Comparison of ENCODE assay signal across 20 cellular contexts in the genomic region with DNA sequence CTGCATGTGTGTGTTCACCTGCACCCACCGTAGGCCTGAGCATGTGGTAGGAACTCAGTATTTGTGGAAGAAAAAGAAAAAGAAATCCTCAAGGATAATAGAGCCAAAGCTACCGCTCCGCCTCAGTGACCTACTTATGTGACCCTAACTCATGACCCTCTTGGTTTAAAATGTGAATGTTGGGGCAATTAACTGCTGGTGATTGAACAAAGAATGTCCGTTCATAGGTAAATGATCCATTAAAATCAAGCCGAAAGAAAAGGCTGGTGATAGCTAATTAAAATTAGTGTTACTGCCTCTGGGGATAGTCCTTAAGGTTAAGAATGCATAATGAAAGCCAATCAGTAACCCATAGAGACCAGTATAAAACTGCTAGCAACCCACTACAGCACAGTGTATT.
DNase-seq lines count a peak whose midpoint lies in the region; ATAC-seq and TF ChIP-seq lines count a peak whose summit lies in the region.
"Had no signal": no experiment of that assay in that cellular context is flagged by ENCODE, and none has a peak within 500 bp of the region (broad histone marks: within the 10 kb centered on the region; RNA-seq: fewer than 3 reads in every experiment).

No MANE protein-coding gene starts in this region.

- no peak for TF ChIP-seq CTCF in CD8-positive, alpha-beta T cell (IDR thresholded peaks at IDR 0.05)
- no peak for TF ChIP-seq CTCF in DOHH2 (IDR thresholded peaks at IDR 0.05; ENCODE audit: low read depth, low read length, poor library complexity, severe bottlenecking)
- no peak for TF ChIP-seq CTCF in MM.1S (IDR thresholded peaks at IDR 0.05; ENCODE audit: low read length)

- POLR2A ChIA-PET in CD8-positive, alpha-beta T cell (lab: Charles Lee), result interaction anchor here (1.0 to 1.2 kb wide), 4 partner anchors 16 to 95 kb away, joined by 3 to 5 read pairs (median 4); no protein-coding TSS in a partner anchor

- DNase-seq in CD8-positive, alpha-beta T cell, result no peak
- DNase-seq in immature natural killer cell (no peak), NCI-H2081 (lab: John Stamatoyannopoulos, UW) (no peak), MM.1S (no peak), COLO668 (lab: John Stamatoyannopoulos, UW; ENCODE audit: unreplicated experiment) (no peak)
- DNase-seq: BE2C, DND-41, GDM1, Kasumi-1, NCI-H187, NCI-H2171, NCI-H446 had no signal

- H3K9me3 Mint-ChIP-seq in CD8-positive, alpha-beta T cell, result no peaks in the 10 kb centered on the region
- H3K9me3 Mint-ChIP-seq in activated T-helper 17 cell treated with anti-CD3 and anti-CD28 coated beads, Interleukin-2, amount 50 U/mL, for 72 hours, result no peaks in the 10 kb centered on the region
- H3K9me3 Mint-ChIP-seq in immature natural killer cell, result no peaks in the 10 kb centered on the region
- H3K9me3 Mint-ChIP-seq: CD4-positive, alpha-beta memory T cell; IgD-negative memory B cell had no signal

- H3K27ac Mint-ChIP-seq in CD8-positive, alpha-beta T cell, result peak overlapping the region; percentile 45
- H3K27ac Mint-ChIP-seq in activated T-helper 17 cell treated with anti-CD3 and anti-CD28 coated beads, Interleukin-2, amount 50 U/mL, for 72 hours, result peak overlapping the region; percentile 14
- peak overlapping the region; percentile 39 to 71 (median 62) for H3K27ac Mint-ChIP-seq in immature natural killer cell

- no peaks in the 10 kb centered on the region for H3K27me3 Mint-ChIP-seq in CD8-positive, alpha-beta T cell (ENCODE audit: low read depth)
- no peaks in the 10 kb centered on the region for H3K27me3 Mint-ChIP-seq in activated T-helper 17 cell treated with anti-CD3 and anti-CD28 coated beads, Interleukin-2, amount 50 U/mL, for 72 hours
- peaks cover 0 to 2% (median 0%) of the 10 kb centered on the region in 3 donors for H3K27me3 Mint-ChIP-seq in immature natural killer cell (ENCODE audit: low read depth in 3 of 3)
- H3K27me3 Mint-ChIP-seq: CD4-positive, alpha-beta memory T cell; IgD-negative memory B cell had no signal

- H3F3A ChIP-seq in DOHH2 (ENCODE audit: control insufficient read depth, insufficient read depth), result peaks cover 28% of the 10 kb centered on the region
- no peaks in the 10 kb centered on the region for H3F3A ChIP-seq in MM.1S (ENCODE audit: insufficient read depth, low read length)

- no peaks in the 10 kb centered on the region for H3K9me3 ChIP-seq in CD8-positive, alpha-beta T cell (ENCODE audit: low read length)
- no peaks in the 10 kb centered on the region for H3K9me3 ChIP-seq in DOHH2 (ENCODE audit: control insufficient read depth, insufficient read depth, low read length)
- H3K9me3 ChIP-seq in MM.1S (replicated peaks; ENCODE audit: insufficient read depth, low read length), result no peaks in the 10 kb centered on the region
- H3K9me3 ChIP-seq: BE2C had no signal

- peaks cover 62% of the 10 kb centered on the region for H3K4me1 Mint-ChIP-seq in CD8-positive, alpha-beta T cell (ENCODE audit: low read depth)
- peaks cover 35% of the 10 kb centered on the region for H3K4me1 Mint-ChIP-seq in activated T-helper 17 cell treated with anti-CD3 and anti-CD28 coated beads, Interleukin-2, amount 50 U/mL, for 72 hours
- H3K4me1 Mint-ChIP-seq in immature natural killer cell, result peaks cover 71 to 94% of the 10 kb centered on the region in 2 donors

- H4K20me1 ChIP-seq in DOHH2 (ENCODE audit: control insufficient read depth, insufficient read depth, low read depth, low read length) (peaks cover 3% of the 10 kb centered on the region), MM.1S (ENCODE audit: insufficient read depth, low read length) (no peaks in the 10 kb centered on the region)

- no peaks in the 10 kb centered on the region for H3K27me3 ChIP-seq in CD8-positive, alpha-beta T cell (ENCODE audit: insufficient read depth, low read length)
- H3K27me3 ChIP-seq in DOHH2 (ENCODE audit: control insufficient read depth, low read length) (no peaks in the 10 kb centered on the region), MM.1S (replicated peaks; ENCODE audit: insufficient read depth, low read length) (no peaks in the 10 kb centered on the region)
- H3K27me3 ChIP-seq: BE2C had no signal

- H3K36me3 ChIP-seq in CD8-positive, alpha-beta T cell (ENCODE audit: insufficient read depth, low read length), result peaks cover 11% of the 10 kb centered on the region
- H3K36me3 ChIP-seq in DOHH2 (ENCODE audit: control insufficient read depth, low read length) (peaks cover 35% of the 10 kb centered on the region), MM.1S (replicated peaks; ENCODE audit: insufficient read depth, low read length) (no peaks in the 10 kb centered on the region)
- H3K36me3 ChIP-seq: BE2C had no signal

- peaks cover 13% of the 10 kb centered on the region for H3K4me1 ChIP-seq in CD8-positive, alpha-beta T cell (ENCODE audit: insufficient read depth, low read length)
- peaks cover 88% of the 10 kb centered on the region for H3K4me1 ChIP-seq in DOHH2 (ENCODE audit: control insufficient read depth, low read length)
- H3K4me1 ChIP-seq in MM.1S (ENCODE audit: low read length), result no peaks in the 10 kb centered on the region
- H3K4me1 ChIP-seq: BE2C had no signal

- intact Hi-C loops in CD8-positive, alpha-beta T cell (cut with DNase I, micrococcal nuclease), result no loop called here

- no peak overlapping the region for H3K4me3 Mint-ChIP-seq in CD8-positive, alpha-beta T cell
- no peak overlapping the region for H3K4me3 Mint-ChIP-seq in activated T-helper 17 cell treated with anti-CD3 and anti-CD28 coated beads, Interleukin-2, amount 50 U/mL, for 72 hours
- peak overlapping the region in 3 of 5 donors; percentile 4 to 62 (median 24) for H3K4me3 Mint-ChIP-seq in immature natural killer cell

- peaks cover 48% of the 10 kb centered on the region for H3K36me3 Mint-ChIP-seq in CD8-positive, alpha-beta T cell
- H3K36me3 Mint-ChIP-seq in activated T-helper 17 cell treated with anti-CD3 and anti-CD28 coated beads, Interleukin-2, amount 50 U/mL, for 72 hours (ENCODE audit: low read depth), result peaks cover 34% of the 10 kb centered on the region
- peaks cover 3 to 5% (median 4%) of the 10 kb centered on the region in 3 donors for H3K36me3 Mint-ChIP-seq in immature natural killer cell

- H3K9ac ChIP-seq in MM.1S (ENCODE audit: low read length), result no peak overlapping the region

- no peak overlapping the region for H3K4me3 ChIP-seq in CD8-positive, alpha-beta T cell (ENCODE audit: low read depth, low read length)
- H3K4me3 ChIP-seq in DOHH2 (ENCODE audit: low read length) (no peak overlapping the region), MM.1S (ENCODE audit: low read length) (no peak overlapping the region)
- H3K4me3 ChIP-seq: GM12878 had no signal

- CTCF ChIA-PET in CD8-positive, alpha-beta T cell (lab: Charles Lee), result interaction anchor here (0.5 to 1.5 kb wide), 3 partner anchors 15 to 97 kb away, joined by 3 to 5 read pairs (median 4); no protein-coding TSS in a partner anchor

- H3K9me2 ChIP-seq in DOHH2 (replicated peaks; ENCODE audit: control insufficient read depth, low read length), result no peaks in the 10 kb centered on the region
- no peaks in the 10 kb centered on the region for H3K9me2 ChIP-seq in MM.1S (replicated peaks; ENCODE audit: insufficient read depth, low read length)

- no peak overlapping the region for H3K27ac ChIP-seq in CD8-positive, alpha-beta T cell (ENCODE audit: low read depth, low read length)
- H3K27ac ChIP-seq in DOHH2 (ENCODE audit: low read depth, low read length) (peak overlapping the region; percentile 70), MM.1S (ENCODE audit: low read length) (no peak overlapping the region)
- H3K27ac ChIP-seq: HL-60 had no signal

- H3K79me2 ChIP-seq in DOHH2 (ENCODE audit: control insufficient read depth, low read length) (peaks cover 21% of the 10 kb centered on the region), MM.1S (ENCODE audit: low read length) (no peaks in the 10 kb centered on the region)

- H3K4me2 ChIP-seq in DOHH2 (ENCODE audit: low read length) (peak overlapping the region; percentile 59), MM.1S (ENCODE audit: low read depth, low read length) (no peak overlapping the region)

- H2AFZ ChIP-seq in MM.1S (ENCODE audit: low read length), result no peak overlapping the region

- no peak for ATAC-seq in CD8-positive, alpha-beta T cell
- ATAC-seq in activated T-helper 17 cell treated with anti-CD3 and anti-CD28 coated beads, Interleukin-2, amount 50 U/mL, for 72 hours (replicated peaks), result no peak
- ATAC-seq: HCT116, Panc1 had no signal

Comparison
In these comparisons a context has a peak if more than half of its experiments do, and no peak if none do; other contexts are left out.
1. H3K4me3 Mint-ChIP-seq: peak in immature natural killer cell (3 of 5); none in CD8-positive, alpha-beta T cell (single experiment) and activated T-helper 17 cell treated with anti-CD3 and anti-CD28 coated beads, Interleukin-2, amount 50 U/mL, for 72 hours (single experiment).
2. Peak in every context shown above with its lines, with median percentiles within 50 percentile points of each other: H3K27ac Mint-ChIP-seq.